Comparison of ENCODE assay signal across 1 cellular context in the genomic region with DNA sequence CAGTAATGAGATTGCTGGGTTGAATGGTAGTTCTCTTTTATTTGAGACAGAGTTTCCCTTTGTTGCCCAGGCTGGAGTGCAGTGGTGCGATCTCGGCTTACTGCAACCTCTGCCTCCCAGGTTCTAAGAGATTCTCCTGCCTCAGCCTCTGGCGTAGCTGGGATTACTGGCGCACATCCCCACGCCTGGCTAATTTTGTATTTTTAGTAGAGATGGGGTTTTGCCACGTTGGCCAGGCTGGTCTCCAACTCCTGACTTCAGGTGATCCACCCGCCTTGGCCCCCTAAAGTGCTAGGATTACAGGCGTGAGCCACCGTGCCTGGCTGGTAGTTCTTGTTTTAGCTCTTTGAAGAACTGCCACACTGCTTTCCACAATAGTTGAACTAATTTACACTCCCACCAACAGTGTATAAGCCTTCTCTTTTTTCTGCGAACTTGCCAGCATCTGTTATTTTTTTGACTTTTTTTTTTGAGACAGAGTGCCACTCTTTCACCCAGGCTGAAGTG. TPM values are rescaled to one million over a fixed set of nuclear protein-coding genes. Genes with fewer than 3 reads are reported as not detected.
"Had no signal": no experiment of that assay in that cellular context is flagged by ENCODE, and none has a peak within 500 bp of the region (broad histone marks: within the 10 kb centered on the region; RNA-seq: fewer than 3 reads in every experiment).

No MANE protein-coding gene starts in this region.

RNA-seq across cellular contexts. Expression of gene C1S, which starts 11.0 kb away (rescaled TPM):
- polyA plus RNA-seq: immature natural killer cell had no signal
